Comparison of ENCODE assay signal across 18 cellular contexts in genomic region chr3:132032959-132033358, GRCh38. TPM values are rescaled to one million over a fixed set of nuclear protein-coding genes. Genes with fewer than 3 reads are reported as not detected.
A peak's percentile ranks its signal among the peaks of the same experiment; 100 is the strongest.
DNase-seq lines count a peak whose midpoint lies in the region; TF ChIP-seq lines count a peak whose summit lies in the region.
"Had no signal": no experiment of that assay in that cellular context is flagged by ENCODE, and none has a peak within 500 bp of the region (broad histone marks: within the 10 kb centered on the region; RNA-seq: fewer than 3 reads in every experiment).

No MANE protein-coding gene starts in this region.

- H3K36me3 ChIP-seq in HUES64 (ENCODE audit: insufficient read depth, low read length) (no peaks in the 10 kb centered on the region), tibial nerve (no peaks in the 10 kb centered on the region)
- H3K36me3 ChIP-seq: BLaER1 treated with 17β-estradiol and CSF1 and Interleukin-3, amounts not matched to agents 10 nM and 100 nM had no signal

- no TSS peak for BruUV-seq in Calu3 (replicated peaks; lab: Mats Ljungman, UMichigan)

- no peaks in the 10 kb centered on the region for H3K9me3 Mint-ChIP-seq in Calu3 (ENCODE audit: low read depth, unreplicated experiment)
- no peaks in the 10 kb centered on the region for H3K9me3 Mint-ChIP-seq in glutamatergic neuron (ENCODE audit: unreplicated experiment)
- H3K9me3 Mint-ChIP-seq in nephron progenitor cell = no peaks in the 10 kb centered on the region

- TF ChIP-seq CTCF in Calu3 (IDR thresholded peaks at IDR 0.05; ENCODE audit: unreplicated experiment) (no peak), glutamatergic neuron (IDR thresholded peaks at IDR 0.05; ENCODE audit: partially characterized antibody, unreplicated experiment) (no peak), nephron progenitor cell (IDR thresholded peaks at IDR 0.05) (no peak), tibial nerve (IDR thresholded peaks at IDR 0.05) (no peak)

- peak overlapping the region; percentile 71 for H3K4me3 ChIP-seq in HUES64 (ENCODE audit: low read length)
- H3K4me3 ChIP-seq in tibial nerve = no peak overlapping the region
- H3K4me3 ChIP-seq: BLaER1 treated with 17β-estradiol and CSF1 and Interleukin-3, amounts not matched to agents 10 nM and 100 nM; K562 had no signal

- H3K27me3 Mint-ChIP-seq in Calu3 (ENCODE audit: unreplicated experiment) (no peaks in the 10 kb centered on the region), glutamatergic neuron (ENCODE audit: unreplicated experiment) (peaks cover 10% of the 10 kb centered on the region), nephron progenitor cell (ENCODE audit: low read depth, poor library complexity) (peaks cover 45% of the 10 kb centered on the region)

- TF ChIP-seq POLR2A in tibial nerve (IDR thresholded peaks at IDR 0.05) = no peak

- H3K4me3 Mint-ChIP-seq in Calu3 (ENCODE audit: low read depth, unreplicated experiment) (peak overlapping the region; percentile 93), glutamatergic neuron (ENCODE audit: unreplicated experiment) (peak overlapping the region; percentile 63), nephron progenitor cell (peak overlapping the region; percentile 86)
- H3K4me3 Mint-ChIP-seq: CD8-positive, alpha-beta memory T cell had no signal

- no peak for DNase-seq in Calu3
- no peak for DNase-seq in glutamatergic neuron
- no peak for DNase-seq in nephron progenitor cell
- DNase-seq in germinal center (ENCODE audit: low spot score) = no peak
- DNase-seq in tibial nerve (ENCODE audit: low spot score in 2 of 2) = no peak
- DNase-seq in stimulated activated CD4-positive, alpha-beta T cell treated with anti-CD3 and anti-CD28 coated beads, Interleukin-1b, Interleukin-23, amount 100 ng/mL, for 48 hours = no peak
- DNase-seq in A172 (ENCODE audit: low spot score) = no peak
- DNase-seq: CD8-positive, alpha-beta memory T cell; GDM1; NCI-H187; NCI-H524; NCI-H82; PC-3; RPMI8226; SHP77 treated with DMSO at 0.1 percent for 48 hours had no signal

- H3K36me3 Mint-ChIP-seq in Calu3 (ENCODE audit: insufficient read depth, unreplicated experiment) (peaks cover 16% of the 10 kb centered on the region), glutamatergic neuron (ENCODE audit: unreplicated experiment) (no peaks in the 10 kb centered on the region), nephron progenitor cell (ENCODE audit: low read depth) (no peaks in the 10 kb centered on the region)
- H3K36me3 Mint-ChIP-seq: CD8-positive, alpha-beta memory T cell had no signal

- 94% methylated on average over 8 of the region's 8 CpGs for WGBS in HUES64
- WGBS in tibial nerve, 2 donors = 75 to 81% methylated on average over 8 of the region's 8 CpGs

- no peak overlapping the region for H3K9ac ChIP-seq in HUES64 (ENCODE audit: low read depth, low read length)
- H3K9ac ChIP-seq: BLaER1 treated with 17β-estradiol and CSF1 and Interleukin-3, amounts not matched to agents 10 nM and 100 nM had no signal

- H3K4me1 Mint-ChIP-seq in Calu3 (ENCODE audit: low read depth, unreplicated experiment) (peaks cover 43% of the 10 kb centered on the region), glutamatergic neuron (ENCODE audit: low read depth, unreplicated experiment) (peaks cover 2% of the 10 kb centered on the region), nephron progenitor cell (peaks cover 18% of the 10 kb centered on the region)

- intact Hi-C loops in Calu3 (cut with micrococcal nuclease; ENCODE audit: unreplicated experiment) = loop anchor here (10.0 kb wide), 1 partner anchor 312 kb away; no protein-coding TSS in a partner anchor

- H3K9me3 ChIP-seq in HUES64 (ENCODE audit: insufficient read depth, low read depth, low read length) (no peaks in the 10 kb centered on the region), tibial nerve (no peaks in the 10 kb centered on the region)

- no peak for TF ChIP-seq EP300 in tibial nerve (IDR thresholded peaks at IDR 0.05)

- H3K27ac Mint-ChIP-seq in Calu3 (ENCODE audit: unreplicated experiment) = no peak overlapping the region
- no peak overlapping the region for H3K27ac Mint-ChIP-seq in glutamatergic neuron (ENCODE audit: unreplicated experiment)
- no peak overlapping the region for H3K27ac Mint-ChIP-seq in nephron progenitor cell
- H3K27ac Mint-ChIP-seq: CD8-positive, alpha-beta memory T cell had no signal

- H3K27ac ChIP-seq in HUES64 (ENCODE audit: low read depth, low read length) (no peak overlapping the region), tibial nerve (no peak overlapping the region)
- H3K27ac ChIP-seq: BLaER1 treated with 17β-estradiol and CSF1 and Interleukin-3, amounts not matched to agents 10 nM and 100 nM had no signal

- CTCF ChIA-PET in Calu3 (lab: Charles Lee) = interaction anchor here (0.7 to 1.1 kb wide), 3 partner anchors 47 to 237 kb away, joined by 3 read pairs; no protein-coding TSS in a partner anchor

- H3K4me1 ChIP-seq in HUES64 (ENCODE audit: insufficient read depth, low read length) (no peaks in the 10 kb centered on the region; the same call in 1 of the 2 replicates), tibial nerve (peaks cover 0 to 28% (median 0%) of the 10 kb centered on the region in 4 donors)

- H3K27me3 ChIP-seq in HUES64 (ENCODE audit: insufficient read depth, low read length) (peaks cover 60% of the 10 kb centered on the region), tibial nerve (peaks cover 0 to 52% of the 10 kb centered on the region in 2 donors)

RNA-seq across cellular contexts. Expression of gene CPNE4, which starts 1.9 kb away (rescaled TPM):
- 23.2 and 31.1 TPM in 2 replicates for total RNA-seq in Calu3 (2022)
- 2.9 TPM for polyA plus RNA-seq in HUES64 (2013, experiment 1 of 2)
- 5.7 TPM for polyA plus RNA-seq in HUES64 (2013, experiment 2 of 2)
- total RNA-seq in glutamatergic neuron (ENCODE audit: unreplicated experiment) = 2.7 TPM
- under 1 TPM in 1 of 4 donors, not detected in 3; 0.20 TPM for total RNA-seq in tibial nerve
- not detected in 2 replicates for total RNA-seq in A172 (2014; rRNA removed; shearing (Covaris generic))
- total RNA-seq: CD8-positive, alpha-beta memory T cell; K562; PC-3 had no signal
- polyA plus RNA-seq: CD8-positive, alpha-beta memory T cell; K562 had no signal
